Comparison of ENCODE assay signal across 25 cellular contexts in genomic region chr2:11874861-11875260, GRCh38.
DNase-seq lines count a peak whose midpoint lies in the region; ATAC-seq, FAIRE-seq and TF ChIP-seq lines count a peak whose summit lies in the region.
"Had no signal": no experiment of that assay in that cellular context is flagged by ENCODE, and none has a peak within 500 bp of the region (broad histone marks: within the 10 kb centered on the region; RNA-seq: fewer than 3 reads in every experiment).

No MANE protein-coding gene starts in this region.

- no peaks in the 10 kb centered on the region for H3K4me1 Mint-ChIP-seq in osteocyte (ENCODE audit: unreplicated experiment)
- H3K4me1 Mint-ChIP-seq in stimulated activated memory B cell treated with anti-CD40 and anti-IgM and Interleukin-4, amounts not matched to agents 10 μg/mL and 1 μg/mL and 100 μg/mL, for 72 hours: peaks cover 46% of the 10 kb centered on the region

- CTCF ChIA-PET in HepG2 (lab: Yijun Ruan, JAX; ENCODE audit: low intra/inter-chr PET ratio, low total read pairs): no interaction called here

- H3K27me3 Mint-ChIP-seq in osteocyte (ENCODE audit: unreplicated experiment): no peaks in the 10 kb centered on the region
- H3K27me3 Mint-ChIP-seq in stimulated activated memory B cell treated with anti-CD40 and anti-IgM and Interleukin-4, amounts not matched to agents 10 μg/mL and 1 μg/mL and 100 μg/mL, for 72 hours: no peaks in the 10 kb centered on the region
- H3K27me3 Mint-ChIP-seq: B cell had no signal

- TF ChIP-seq EP300 in HepG2 (IDR thresholded peaks at IDR 0.05; ENCODE audit: low read depth in 2 of 2, low read length in 2 of 2) (no peak), HepG2 (CRISPR knock-in tag; IDR thresholded peaks at IDR 0.05; ENCODE audit: borderline replicate concordance) (no peak)

- TF ChIP-seq CTCF in HepG2 (CRISPR knock-in tag; IDR thresholded peaks at IDR 0.05) (no peak), right lobe of liver (IDR thresholded peaks at IDR 0.05) (no peak), osteocyte (IDR thresholded peaks at IDR 0.05) (no peak)

- ATAC-seq in HepG2 (no peak), right lobe of liver (no peak)
- ATAC-seq in stimulated activated memory B cell treated with anti-CD40 and anti-IgM and Interleukin-4, amounts not matched to agents 10 μg/mL and 1 μg/mL and 100 μg/mL, for 72 hours: peak; percentile 56
- ATAC-seq: CD8-positive, alpha-beta T cell had no signal

- no peak for FAIRE-seq in HepG2 (lab: Jason Lieb, UNC)
- FAIRE-seq: A204.1, G401.6, GM12892, GM19239, H1 had no signal

- no peak overlapping the region for H2AFZ ChIP-seq in HepG2 (ENCODE audit: low read length)
- H2AFZ ChIP-seq: GM23248 had no signal

- no peak overlapping the region for H3K4me2 ChIP-seq in HepG2 (ENCODE audit: low read depth, low read length)

- H3K9ac ChIP-seq in HepG2 (ENCODE audit: insufficient read depth, low read depth, low read length): no peak overlapping the region
- H3K9ac ChIP-seq: BLaER1, GM23248 had no signal

- H3K27me3 ChIP-seq in HepG2 (ENCODE audit: control insufficient read depth in 1 of 2, insufficient read depth in 2 of 2, low read length in 2 of 2) (peaks cover 0 to 17% of the 10 kb centered on the region in 2 experiments; a peak in 1 of 5 replicates), right lobe of liver (no peaks in the 10 kb centered on the region)
- H3K27me3 ChIP-seq: BLaER1 had no signal

- no peaks in the 10 kb centered on the region for H4K20me1 ChIP-seq in HepG2 (ENCODE audit: insufficient read depth, low read length)
- H4K20me1 ChIP-seq: BLaER1 had no signal

- no peak for TF ChIP-seq RAD21 in HepG2 (CRISPR knock-in tag; IDR thresholded peaks at IDR 0.05)

- no TSS peak for BruUV-seq in HepG2 (replicated peaks; lab: Mats Ljungman, UMichigan)

- POLR2A ChIA-PET in HepG2 (lab: Yijun Ruan, JAX): no interaction called here

- in situ Hi-C loops in HepG2 (cut with HindIII; ENCODE audit: extremely low pct_ligation_motif_present, low pct_unique_long_range_greater_than_20kb): no loop called here

- H3K79me2 ChIP-seq in HepG2 (ENCODE audit: insufficient read depth, low read length): no peaks in the 10 kb centered on the region

- H3K4me3 ChIP-seq in HepG2 (replicated peaks in 1 of 3; ENCODE audit: insufficient read depth in 1 of 3, low read depth in 2 of 3, low read length in 3 of 3) (no peak overlapping the region), right lobe of liver (no peak overlapping the region)
- H3K4me3 ChIP-seq: BLaER1, GM23248, HAP-1 had no signal

- H3K4me1 ChIP-seq in HepG2 (ENCODE audit: insufficient read depth, low read length) (peaks cover 15% of the 10 kb centered on the region), right lobe of liver (peaks cover 0 to 4% (median 1%) of the 10 kb centered on the region in 4 donors)
- H3K4me1 ChIP-seq: HAP-1 had no signal

- no peak overlapping the region for H3K27ac Mint-ChIP-seq in osteocyte (ENCODE audit: unreplicated experiment)
- no peak overlapping the region for H3K27ac Mint-ChIP-seq in stimulated activated memory B cell treated with anti-CD40 and anti-IgM and Interleukin-4, amounts not matched to agents 10 μg/mL and 1 μg/mL and 100 μg/mL, for 72 hours
- H3K27ac Mint-ChIP-seq: B cell; CD8-positive, alpha-beta T cell; HFFc6 had no signal

- intact Hi-C loops in HepG2 (cut with micrococcal nuclease; ENCODE audit: unreplicated experiment): no loop called here
- intact Hi-C loops in right lobe of liver (cut with DNase I): no loop called here

- H3K9me3 ChIP-seq in HepG2 (ENCODE audit: low read length) (no peaks in the 10 kb centered on the region), right lobe of liver (no peaks in the 10 kb centered on the region)
- H3K9me3 ChIP-seq: BLaER1, Caco-2, HAP-1 had no signal

- H3K36me3 ChIP-seq in HepG2 (replicated peaks in 1 of 2; ENCODE audit: control insufficient read depth in 1 of 2, insufficient read depth in 2 of 2, low read length in 2 of 2): no peaks in the 10 kb centered on the region
- H3K36me3 ChIP-seq in right lobe of liver: no peaks in the 10 kb centered on the region
- H3K36me3 ChIP-seq: BLaER1, HAP-1 had no signal

- no peaks in the 10 kb centered on the region for H3K9me3 Mint-ChIP-seq in osteocyte (ENCODE audit: unreplicated experiment)
- H3K9me3 Mint-ChIP-seq in stimulated activated memory B cell treated with anti-CD40 and anti-IgM and Interleukin-4, amounts not matched to agents 10 μg/mL and 1 μg/mL and 100 μg/mL, for 72 hours: peaks cover 2% of the 10 kb centered on the region
- H3K9me3 Mint-ChIP-seq: CD8-positive, alpha-beta T cell; HFFc6 had no signal

- no peak overlapping the region for H3K27ac ChIP-seq in HepG2 (ENCODE audit: extremely low read length, insufficient read depth, low read length)
- H3K27ac ChIP-seq in right lobe of liver: no peak overlapping the region
- H3K27ac ChIP-seq: 22Rv1, BLaER1, C4-2B, GM23248 had no signal

- 66% methylated on average over 15 of the region's 15 CpGs for WGBS in HepG2 (ENCODE audit: low lambda C conversion rate)
- 92% methylated on average over 6 of the region's 15 CpGs for WGBS in right lobe of liver (ENCODE audit: insufficient coverage, low coverage, low lambda C conversion rate, missing lambda C conversion rate)

- no peaks in the 10 kb centered on the region for H3K36me3 Mint-ChIP-seq in osteocyte (ENCODE audit: unreplicated experiment)
- H3K36me3 Mint-ChIP-seq in stimulated activated memory B cell treated with anti-CD40 and anti-IgM and Interleukin-4, amounts not matched to agents 10 μg/mL and 1 μg/mL and 100 μg/mL, for 72 hours: no peaks in the 10 kb centered on the region
- H3K36me3 Mint-ChIP-seq: CD4-positive, CD25-positive, alpha-beta regulatory T cell; CD8-positive, alpha-beta T cell had no signal

- DNase-seq in HepG2 (ENCODE audit: low spot score): no peak
- no peak for DNase-seq in right lobe of liver
- DNase-seq in ecto neural progenitor cell (ENCODE audit: low spot score): peak; percentile 6
- DNase-seq in osteocyte (ENCODE audit: extremely low spot score, unreplicated experiment): peak; percentile 38
- DNase-seq in SKM-1 (lab: John Stamatoyannopoulos, UW; ENCODE audit: unreplicated experiment): no peak
- DNase-seq in H4 (ENCODE audit: low spot score): no peak
- no peak for DNase-seq in UCSD-AML1 (lab: John Stamatoyannopoulos, UW; ENCODE audit: unreplicated experiment)
- DNase-seq: Caco-2; CD4-positive, CD25-positive, alpha-beta regulatory T cell; DMS153; DND-41; GM23248; HFFc6 had no signal

- H3K4me3 Mint-ChIP-seq in osteocyte (ENCODE audit: unreplicated experiment): no peak overlapping the region
- no peak overlapping the region for H3K4me3 Mint-ChIP-seq in stimulated activated memory B cell treated with anti-CD40 and anti-IgM and Interleukin-4, amounts not matched to agents 10 μg/mL and 1 μg/mL and 100 μg/mL, for 72 hours
- H3K4me3 Mint-ChIP-seq: B cell; CD4-positive, CD25-positive, alpha-beta regulatory T cell; CD8-positive, alpha-beta T cell; HFFc6 had no signal

- TF ChIP-seq POLR2A in HepG2 (IDR thresholded peaks at IDR 0.05; ENCODE audit: insufficient read depth in 1 of 2, low read depth in 2 of 2, low read length in 2 of 2) (no peak), right lobe of liver (IDR thresholded peaks at IDR 0.05) (no peak)

TF ChIP-seq in HepG2, 621 proteins besides CTCF, POLR2A, EP300 and RAD21:
- no peak for TF ChIP-seq HBP1 (CRISPR knock-in tag; IDR thresholded peaks at IDR 0.05; ENCODE audit: low read depth)
- TF ChIP-seq MYPOP (CRISPR knock-in tag; IDR thresholded peaks at IDR 0.05): no peak
- TF ChIP-seq HNRNPK (IDR thresholded peaks at IDR 0.05; ENCODE audit: low read depth, low read length, poor library complexity, severe bottlenecking): peak; percentile 64
- TF ChIP-seq CEBPB (IDR thresholded peaks at IDR 0.05; ENCODE audit: borderline replicate concordance, low read depth, low read length): no peak
- no peak for TF ChIP-seq ZNF264 (CRISPR knock-in tag; IDR thresholded peaks at IDR 0.05)
- TF ChIP-seq ZBTB1 (CRISPR knock-in tag; IDR thresholded peaks at IDR 0.05; ENCODE audit: borderline replicate concordance): no peak

Comparison
In these comparisons a context has a peak if more than half of its experiments do, and no peak if none do; other contexts are left out.
1. DNase-seq: peak in ecto neural progenitor cell (single experiment) and osteocyte (single experiment); none in HepG2 (single experiment), right lobe of liver (0 of 3), SKM-1 (single experiment), H4 (single experiment) and UCSD-AML1 (single experiment).